Comparison of ENCODE assay signal across 18 cellular contexts in genomic region chrX:63809158-63809557, GRCh38. TPM values are rescaled to one million over a fixed set of nuclear protein-coding genes. Genes with fewer than 3 reads are reported as not detected.
DNase-seq lines count a peak whose midpoint lies in the region; ATAC-seq lines count a peak whose summit lies in the region.
"Had no signal": no experiment of that assay in that cellular context is flagged by ENCODE, and none has a peak within 500 bp of the region (broad histone marks: within the 10 kb centered on the region; RNA-seq: fewer than 3 reads in every experiment).

No MANE protein-coding gene starts in this region.

- 46% methylated on average over 3 of the region's 3 CpGs for WGBS in right cardiac atrium

- H3K9me3 ChIP-seq in right cardiac atrium (ENCODE audit: control insufficient read depth, low read length) = no peaks in the 10 kb centered on the region
- H3K9me3 ChIP-seq: SJSA1 had no signal

- intact Hi-C loops in right cardiac atrium (cut with DNase I) = no loop called here

- DNase-seq in NCI-H1105 treated with DMSO at 0.1 percent for 48 hours (lab: John Stamatoyannopoulos, UW) = peak; percentile 51
- no peak for DNase-seq in NCI-H1105 (lab: John Stamatoyannopoulos, UW)
- DNase-seq in NCI-H524 (lab: John Stamatoyannopoulos, UW) = peak; percentile 70 to 87
- peak in 36 of 61 donors; percentile 1 to 83 (median 18) for DNase-seq in caudate nucleus (lab: John Stamatoyannopoulos, UW)
- DNase-seq in occipital lobe (lab: John Stamatoyannopoulos, UW) = peak; percentile 2
- DNase-seq in right cardiac atrium = no peak
- DNase-seq in COLO668 (lab: John Stamatoyannopoulos, UW; ENCODE audit: unreplicated experiment) = no peak
- DNase-seq in NCI-H1048 (lab: John Stamatoyannopoulos, UW) = no peak
- DNase-seq: 8988T; CD4-positive, alpha-beta memory T cell; DND-41; H9; NCI-H1092; NCI-H187 treated with DMSO at 0.1 percent for 48 hours; NCI-H526; PC-3 had no signal

- no peaks in the 10 kb centered on the region for H3K27me3 ChIP-seq in right cardiac atrium (ENCODE audit: control insufficient read depth, insufficient read depth)
- H3K27me3 ChIP-seq: SJSA1 had no signal

- H3K4me3 ChIP-seq in right cardiac atrium (ENCODE audit: low read length) = no peak overlapping the region
- H3K4me3 ChIP-seq: SJSA1 had no signal

- ATAC-seq in right cardiac atrium = no peak
- ATAC-seq: PC-3 had no signal

- H3K4me1 ChIP-seq in right cardiac atrium (ENCODE audit: control insufficient read depth, insufficient read depth, low read length) = no peaks in the 10 kb centered on the region
- H3K4me1 ChIP-seq: SJSA1 had no signal

- H3K27ac ChIP-seq in caudate nucleus (ENCODE audit: low read depth, low read length) (no peak overlapping the region), right cardiac atrium (ENCODE audit: low read length) (no peak overlapping the region)
- H3K27ac ChIP-seq: KMS-11, SJSA1 had no signal

RNA-seq across cellular contexts. Expression of gene ARHGEF9, which starts 24.1 kb away (rescaled TPM):
- total RNA-seq in occipital lobe (70.0 TPM), right cardiac atrium (100 to 1,000 TPM in 1 of 4 donors, 10 to 100 TPM in 3; 75.6 to 126 (median 87.2) TPM)
- polyA plus RNA-seq in right cardiac atrium = 60.6 TPM

Comparison
In these comparisons a context has a peak if more than half of its experiments do, and no peak if none do; other contexts are left out.
1. DNase-seq: peak in NCI-H1105 treated with DMSO at 0.1 percent for 48 hours (single experiment), NCI-H524 (2 of 2), caudate nucleus (36 of 61) and occipital lobe (single experiment); none in NCI-H1105 (single experiment), right cardiac atrium (0 of 3), COLO668 (single experiment) and NCI-H1048 (single experiment).